9 cellular contexts compared by ENCODE assay signal in the genomic region with DNA sequence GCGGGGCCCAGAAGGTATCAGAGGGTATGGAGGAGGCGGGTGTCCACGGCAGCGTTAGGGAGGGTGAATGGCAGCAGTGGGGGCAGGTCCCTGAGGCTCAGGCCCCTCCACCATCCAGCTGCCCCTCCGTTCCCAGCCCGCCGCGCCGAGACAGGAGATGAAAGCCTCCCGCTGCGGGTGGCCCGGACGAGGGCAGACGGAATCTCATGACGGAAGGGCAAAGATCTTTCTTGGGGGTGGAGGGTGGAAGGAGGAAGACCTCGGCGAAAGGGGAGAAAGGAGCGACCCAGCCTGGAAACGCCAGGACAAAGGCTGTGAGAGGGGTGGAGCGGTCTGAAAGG. TPM values are rescaled to one million over a fixed set of nuclear protein-coding genes. Genes with fewer than 3 reads are reported as not detected.
A peak's percentile ranks its signal among the peaks of the same experiment; 100 is the strongest.
DNase-seq lines count a peak whose midpoint lies in the region; ATAC-seq, FAIRE-seq and TF ChIP-seq lines count a peak whose summit lies in the region.
"Had no signal": no experiment of that assay in that cellular context is flagged by ENCODE, and none has a peak within 500 bp of the region (broad histone marks: within the 10 kb centered on the region; RNA-seq: fewer than 3 reads in every experiment).

No MANE protein-coding gene starts in this region.

- ATAC-seq in Right ventricle myocardium inferior (peak; percentile 8), HG02943 (IDR thresholded peaks at IDR 0.05; ENCODE audit: low read depth, unreplicated experiment) (peak; percentile 30), memory B cell (ENCODE audit: low read depth) (peak; percentile 39), upper lobe of right lung (peak; percentile 3)

- peaks cover 0 to 27% (median 0%) of the 10 kb centered on the region in 3 donors for H3K36me3 ChIP-seq in Peyer's patch
- H3K36me3 ChIP-seq in upper lobe of right lung = peaks cover 18% of the 10 kb centered on the region

- peaks cover 46% of the 10 kb centered on the region for H3K4me1 Mint-ChIP-seq in memory B cell

- no peaks in the 10 kb centered on the region for H3K9me3 ChIP-seq in Peyer's patch
- H3K9me3 ChIP-seq in upper lobe of right lung = no peaks in the 10 kb centered on the region

- peaks cover 7% of the 10 kb centered on the region for H3K36me3 Mint-ChIP-seq in memory B cell

- H3K9me3 Mint-ChIP-seq in memory B cell = no peaks in the 10 kb centered on the region

- no peak for FAIRE-seq in H54 (lab: Jason Lieb, UNC)
- FAIRE-seq: islet of Langerhans had no signal

- TF ChIP-seq POLR2A in Peyer's patch (IDR thresholded peaks at IDR 0.05) = peak; percentile 29 to 47
- no peak for TF ChIP-seq POLR2A in H54 (IDR thresholded peaks at IDR 0.05; ENCODE audit: low read depth, low read length)

- TF ChIP-seq CTCF in Peyer's patch (IDR thresholded peaks at IDR 0.05) (no peak), upper lobe of right lung (IDR thresholded peaks at IDR 0.05) (no peak)

- peaks cover 0 to 40% (median 26%) of the 10 kb centered on the region in 4 donors for H3K4me1 ChIP-seq in Peyer's patch
- H3K4me1 ChIP-seq in upper lobe of right lung = peaks cover 40% of the 10 kb centered on the region

- DNase-seq in Right ventricle myocardium inferior (ENCODE audit: missing footprints) = peak; percentile 81
- DNase-seq in cardiac septum (ENCODE audit: low spot score) = no peak
- DNase-seq in Peyer's patch = peak in 2 of 3 donors; percentile 77 to 81
- peak; percentile 71 for DNase-seq in central memory CD4-positive, alpha-beta T cell
- peak in 1 of 2 donors; percentile 82 for DNase-seq in memory B cell (ENCODE audit: low spot score in 2 of 2)
- no peak for DNase-seq in upper lobe of right lung
- DNase-seq in H54 (ENCODE audit: insufficient read length, low spot score) = no peak

- H3K27me3 ChIP-seq in Peyer's patch (no peaks in the 10 kb centered on the region), upper lobe of right lung (no peaks in the 10 kb centered on the region)

- H3K27ac Mint-ChIP-seq in memory B cell = peak overlapping the region; percentile 100

- H3K4me3 ChIP-seq in Peyer's patch (peak overlapping the region; percentile 68 to 79 (median 72)), upper lobe of right lung (peak overlapping the region; percentile 92)

- H3K27ac ChIP-seq in Peyer's patch (peak overlapping the region; percentile 92 to 98 (median 94)), upper lobe of right lung (peak overlapping the region; percentile 86)

- H3K4me3 Mint-ChIP-seq in memory B cell = peak overlapping the region; percentile 99

- intact Hi-C loops in Right ventricle myocardium inferior (cut with DNase I) (loop anchor here (2.0 kb wide), 1 partner anchor 14 kb away; a partner anchor contains a TSS), cardiac septum (cut with DNase I) (loop anchor here (5.0 kb wide), 1 partner anchor 73 kb away; a partner anchor contains a TSS), upper lobe of right lung (cut with DNase I) (no loop called here)

- no peaks in the 10 kb centered on the region for H3K27me3 Mint-ChIP-seq in memory B cell

RNA-seq across cellular contexts. Expression of a gene that starts 0.4 kb away (rescaled TPM):
- total RNA-seq in Right ventricle myocardium inferior (8.3 TPM), cardiac septum (7.7 TPM), Peyer's patch (100 to 1,000 TPM; 154 to 291 (median 223) TPM), upper lobe of right lung (53.6 TPM)

RNA-seq across cellular contexts. Expression of a gene that starts 14.6 kb away (rescaled TPM):
- total RNA-seq in Right ventricle myocardium inferior (4.4 TPM), cardiac septum (5.1 TPM), Peyer's patch (10 to 100 TPM; 20.6 to 34.5 (median 26.8) TPM), upper lobe of right lung (15.4 TPM)

RNA-seq across cellular contexts. Expression of a gene that starts 14.7 kb away (rescaled TPM):
- total RNA-seq in Right ventricle myocardium inferior (4.5 TPM), cardiac septum (1.2 TPM), Peyer's patch (under 1 TPM in 2 of 4 donors, not detected in 2; 0.27 to 0.53 TPM), upper lobe of right lung (4.2 TPM)

RNA-seq across cellular contexts. Expression of a gene that starts 27.9 kb away (rescaled TPM):
- total RNA-seq in Right ventricle myocardium inferior (2.6 TPM), cardiac septum (3.0 TPM), Peyer's patch (10 to 100 TPM in 2 of 4 donors, 1 to 10 TPM in 2; 6.7 to 11.6 (median 9.1) TPM), upper lobe of right lung (8.5 TPM)

Comparison
In these comparisons a context has a peak if more than half of its experiments do, and no peak if none do; other contexts are left out.
1. DNase-seq: peak in Right ventricle myocardium inferior (single experiment), Peyer's patch (2 of 3) and central memory CD4-positive, alpha-beta T cell (single experiment); none in cardiac septum (single experiment), upper lobe of right lung (single experiment) and H54 (single experiment).
2. Peak in every context shown above with its lines, with median percentiles within 50 percentile points of each other: ATAC-seq.